1 cellular context compared by ENCODE assay signal in the genomic region with DNA sequence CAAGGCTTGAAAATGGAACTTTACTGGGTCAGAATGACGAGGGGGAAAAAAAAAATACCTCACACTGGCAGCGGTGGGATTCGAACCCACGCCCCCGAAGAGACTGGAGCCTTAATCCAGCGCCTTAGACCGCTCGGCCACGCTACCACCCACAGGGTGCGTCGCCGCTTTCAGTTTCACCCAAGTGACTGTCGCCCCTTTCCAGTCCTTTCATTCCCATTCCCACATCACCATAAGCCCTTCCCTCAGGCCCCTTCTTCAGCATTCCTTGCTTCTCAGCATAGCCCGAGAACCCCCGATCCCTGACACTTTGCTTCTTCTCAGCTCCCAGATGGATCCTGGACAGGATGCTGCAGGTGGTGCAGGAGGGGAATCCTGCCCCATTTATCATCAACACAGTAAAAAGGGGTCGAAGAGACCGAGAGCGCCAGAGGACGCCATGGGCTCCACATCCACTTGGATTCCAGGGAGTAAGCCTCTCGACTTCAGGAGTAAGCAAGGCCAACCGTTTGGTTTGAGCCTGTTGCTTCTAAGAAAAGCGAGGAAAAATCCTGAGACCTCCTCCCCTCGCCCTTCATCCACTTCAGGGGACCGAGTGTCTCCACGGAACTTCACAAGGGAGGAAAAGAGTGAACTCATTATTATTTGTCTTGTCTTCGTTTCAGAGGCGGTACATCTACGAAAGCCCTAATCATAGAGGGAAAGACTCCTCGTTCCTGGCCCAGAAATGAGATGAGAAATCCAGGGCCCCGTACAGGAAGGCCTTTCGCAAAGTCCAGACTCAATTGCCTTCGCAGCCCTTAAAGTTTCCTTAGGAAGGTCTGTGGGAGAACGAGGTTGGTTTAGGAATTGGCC.
TF ChIP-seq lines count a peak whose summit lies in the region.

No MANE protein-coding gene starts in this region.

TF ChIP-seq in WTC11, 78 proteins besides CTCF, POLR2A, EP300 and RAD21 (continued from another document):
- TF ChIP-seq TP53 (CRISPR knock-in tag; IDR thresholded peaks at IDR 0.05) = no peak
- TF ChIP-seq, protein P1, sequence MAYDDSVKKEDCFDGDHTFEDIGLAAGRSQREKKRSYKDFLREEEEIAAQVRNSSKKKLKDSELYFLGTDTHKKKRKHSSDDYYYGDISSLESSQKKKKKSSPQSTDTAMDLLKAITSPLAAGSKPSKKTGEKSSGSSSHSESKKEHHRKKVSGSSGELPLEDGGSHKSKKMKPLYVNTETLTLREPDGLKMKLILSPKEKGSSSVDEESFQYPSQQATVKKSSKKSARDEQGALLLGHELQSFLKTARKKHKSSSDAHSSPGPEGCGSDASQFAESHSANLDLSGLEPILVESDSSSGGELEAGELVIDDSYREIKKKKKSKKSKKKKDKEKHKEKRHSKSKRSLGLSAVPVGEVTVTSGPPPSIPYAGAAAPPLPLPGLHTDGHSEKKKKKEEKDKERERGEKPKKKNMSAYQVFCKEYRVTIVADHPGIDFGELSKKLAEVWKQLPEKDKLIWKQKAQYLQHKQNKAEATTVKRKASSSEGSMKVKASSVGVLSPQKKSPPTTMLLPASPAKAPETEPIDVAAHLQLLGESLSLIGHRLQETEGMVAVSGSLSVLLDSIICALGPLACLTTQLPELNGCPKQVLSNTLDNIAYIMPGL (CRISPR knock-in tag; IDR thresholded peaks at IDR 0.05) = peak; percentile 98
- TF ChIP-seq, protein P2, sequence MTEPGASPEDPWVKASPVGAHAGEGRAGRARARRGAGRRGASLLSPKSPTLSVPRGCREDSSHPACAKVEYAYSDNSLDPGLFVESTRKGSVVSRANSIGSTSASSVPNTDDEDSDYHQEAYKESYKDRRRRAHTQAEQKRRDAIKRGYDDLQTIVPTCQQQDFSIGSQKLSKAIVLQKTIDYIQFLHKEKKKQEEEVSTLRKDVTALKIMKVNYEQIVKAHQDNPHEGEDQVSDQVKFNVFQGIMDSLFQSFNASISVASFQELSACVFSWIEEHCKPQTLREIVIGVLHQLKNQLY (CRISPR knock-in tag; IDR thresholded peaks at IDR 0.05) = no peak
- TF ChIP-seq OVOL2 (CRISPR knock-in tag; IDR thresholded peaks at IDR 0.05; ENCODE audit: borderline replicate concordance) = no peak
- no peak for TF ChIP-seq IRF2 (CRISPR knock-in tag; IDR thresholded peaks at IDR 0.05; ENCODE audit: borderline replicate concordance, low read depth)
- TF ChIP-seq, protein P3, sequence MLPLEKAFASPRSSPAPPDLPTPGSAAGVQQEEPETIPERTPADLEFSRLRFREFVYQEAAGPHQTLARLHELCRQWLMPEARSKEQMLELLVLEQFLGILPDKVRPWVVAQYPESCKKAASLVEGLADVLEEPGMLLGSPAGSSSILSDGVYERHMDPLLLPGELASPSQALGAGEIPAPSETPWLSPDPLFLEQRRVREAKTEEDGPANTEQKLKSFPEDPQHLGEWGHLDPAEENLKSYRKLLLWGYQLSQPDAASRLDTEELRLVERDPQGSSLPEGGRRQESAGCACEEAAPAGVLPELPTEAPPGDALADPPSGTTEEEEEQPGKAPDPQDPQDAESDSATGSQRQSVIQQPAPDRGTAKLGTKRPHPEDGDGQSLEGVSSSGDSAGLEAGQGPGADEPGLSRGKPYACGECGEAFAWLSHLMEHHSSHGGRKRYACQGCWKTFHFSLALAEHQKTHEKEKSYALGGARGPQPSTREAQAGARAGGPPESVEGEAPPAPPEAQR (CRISPR knock-in tag; IDR thresholded peaks at IDR 0.05) = no peak
- no peak for TF ChIP-seq ESRRA (CRISPR knock-in tag; IDR thresholded peaks at IDR 0.05; ENCODE audit: borderline replicate concordance)
- peak; percentile 55; the same call in 1 of the 2 replicates for TF ChIP-seq CREM (CRISPR knock-in tag; IDR thresholded peaks at IDR 0.05)
- no peak for TF ChIP-seq RORB (CRISPR knock-in tag; IDR thresholded peaks at IDR 0.05)
- TF ChIP-seq FOXP1 (CRISPR knock-in tag; IDR thresholded peaks at IDR 0.05; ENCODE audit: borderline replicate concordance) = no peak
- TF ChIP-seq ZNF671 (CRISPR knock-in tag; IDR thresholded peaks at IDR 0.05) = no peak
- TF ChIP-seq, protein P4, sequence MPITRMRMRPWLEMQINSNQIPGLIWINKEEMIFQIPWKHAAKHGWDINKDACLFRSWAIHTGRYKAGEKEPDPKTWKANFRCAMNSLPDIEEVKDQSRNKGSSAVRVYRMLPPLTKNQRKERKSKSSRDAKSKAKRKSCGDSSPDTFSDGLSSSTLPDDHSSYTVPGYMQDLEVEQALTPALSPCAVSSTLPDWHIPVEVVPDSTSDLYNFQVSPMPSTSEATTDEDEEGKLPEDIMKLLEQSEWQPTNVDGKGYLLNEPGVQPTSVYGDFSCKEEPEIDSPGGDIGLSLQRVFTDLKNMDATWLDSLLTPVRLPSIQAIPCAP (CRISPR knock-in tag; IDR thresholded peaks at IDR 0.05) = no peak
- 0 out of 2 replicates have a peak, but pooled peaks have one; percentile 43 for TF ChIP-seq ZNF232 (CRISPR knock-in tag; IDR thresholded peaks at IDR 0.05)
- peak; percentile 41; the same call in 1 of the 2 replicates for TF ChIP-seq TEAD1 (CRISPR knock-in tag; IDR thresholded peaks at IDR 0.05)
- TF ChIP-seq ZNF263 (CRISPR knock-in tag; IDR thresholded peaks at IDR 0.05; ENCODE audit: low read depth) = no peak
- TF ChIP-seq EMX1 (CRISPR knock-in tag; IDR thresholded peaks at IDR 0.05) = no peak
- TF ChIP-seq NR3C1 (CRISPR knock-in tag; conservative IDR thresholded peaks at IDR 0.05; ENCODE audit: low read depth) = no peak
- TF ChIP-seq, protein P5, sequence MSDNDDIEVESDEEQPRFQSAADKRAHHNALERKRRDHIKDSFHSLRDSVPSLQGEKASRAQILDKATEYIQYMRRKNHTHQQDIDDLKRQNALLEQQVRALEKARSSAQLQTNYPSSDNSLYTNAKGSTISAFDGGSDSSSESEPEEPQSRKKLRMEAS (CRISPR knock-in tag; IDR thresholded peaks at IDR 0.05) = peak; percentile 15
- no peak for TF ChIP-seq ZNF219 (CRISPR knock-in tag; IDR thresholded peaks at IDR 0.05; ENCODE audit: borderline replicate concordance)
